In the genomic region with DNA sequence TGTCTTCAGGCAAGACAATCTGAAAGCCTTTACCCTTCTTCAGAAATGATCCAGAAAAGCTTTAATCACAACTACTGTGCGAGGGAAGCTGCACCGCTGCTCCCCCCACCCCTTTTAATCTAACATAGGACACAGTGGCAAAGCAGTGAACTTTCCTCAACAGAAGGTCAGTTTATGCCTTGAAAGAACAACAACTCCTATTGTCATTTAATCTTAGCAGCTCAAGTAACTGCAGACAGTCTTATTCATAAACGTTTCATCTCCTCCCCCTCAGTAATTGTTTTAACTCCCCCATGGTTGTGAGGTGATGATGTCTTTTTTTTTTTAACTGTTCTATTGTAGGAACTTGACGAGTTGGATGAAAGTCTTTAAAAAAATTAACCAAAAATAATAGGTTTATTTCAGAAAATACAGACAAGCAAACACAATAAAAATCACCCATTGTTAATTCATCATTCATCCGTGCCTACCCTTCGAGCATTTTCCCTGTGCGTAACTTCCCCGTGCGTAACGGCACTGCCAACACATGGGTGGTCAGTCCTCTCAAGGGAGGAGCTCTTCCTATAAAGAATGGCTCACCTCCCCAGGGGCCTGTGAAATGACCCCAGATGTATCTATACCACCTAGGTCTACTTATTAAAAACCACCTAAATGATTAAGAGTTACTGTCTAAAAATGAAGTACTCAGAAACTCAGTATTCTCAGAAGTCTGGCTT, we compare ENCODE assay signal across 12 cellular contexts. TPM values are rescaled to one million over a fixed set of nuclear protein-coding genes. Genes with fewer than 3 reads are reported as not detected.
DNase-seq lines count a peak whose midpoint lies in the region; ATAC-seq and TF ChIP-seq lines count a peak whose summit lies in the region.
"Had no signal": no experiment of that assay in that cellular context is flagged by ENCODE, and none has a peak within 500 bp of the region (broad histone marks: within the 10 kb centered on the region; RNA-seq: fewer than 3 reads in every experiment).

No MANE protein-coding gene starts in this region.

- peak overlapping the region; percentile 84 for H3K27ac Mint-ChIP-seq in activated naive CD4-positive, alpha-beta T cell treated with anti-CD3 and anti-CD28 coated beads, Interleukin-2, amount 50 U/mL, for 24 hours
- H3K27ac Mint-ChIP-seq in activated CD8-positive, alpha-beta T cell treated with anti-CD3 and anti-CD28 coated beads for 36 hours = peak overlapping the region; percentile 87

- H3K27ac ChIP-seq in temporal lobe (ENCODE audit: low read depth, low read length) = peak overlapping the region; percentile 72
- H3K27ac ChIP-seq: gastroesophageal sphincter, SJCRH30 had no signal

- peak overlapping the region; percentile 47 for H3K4me3 Mint-ChIP-seq in activated naive CD4-positive, alpha-beta T cell treated with anti-CD3 and anti-CD28 coated beads, Interleukin-2, amount 50 U/mL, for 24 hours
- peak overlapping the region; percentile 21 for H3K4me3 Mint-ChIP-seq in activated CD8-positive, alpha-beta T cell treated with anti-CD3 and anti-CD28 coated beads for 36 hours

- CTCF ChIA-PET in activated CD8-positive, alpha-beta T cell treated with anti-CD3 and anti-CD28 coated beads for 36 hours (lab: Charles Lee) = interaction anchor here (0.7 to 2.7 kb wide), 5 partner anchors 10 to 230 kb away, joined by 3 to 12 read pairs (median 4); no protein-coding TSS in a partner anchor

- H3K4me3 ChIP-seq in iPS-15b (ENCODE audit: low read depth, low read length) = peak overlapping the region; percentile 33
- H3K4me3 ChIP-seq: gastroesophageal sphincter, lung, SJCRH30 had no signal

- intact Hi-C loops in activated CD8-positive, alpha-beta T cell treated with anti-CD3 and anti-CD28 coated beads for 36 hours (cut with micrococcal nuclease) = no loop called here

- no peaks in the 10 kb centered on the region for H3K36me3 ChIP-seq in iPS-15b (ENCODE audit: control insufficient read depth, insufficient read depth, low read length)
- H3K36me3 ChIP-seq: gastroesophageal sphincter had no signal

- no peaks in the 10 kb centered on the region for H3K9me3 ChIP-seq in iPS-15b (ENCODE audit: control insufficient read depth, insufficient read depth, low read length)
- H3K9me3 ChIP-seq: gastroesophageal sphincter, SJCRH30 had no signal

- H3K36me3 Mint-ChIP-seq in activated naive CD4-positive, alpha-beta T cell treated with anti-CD3 and anti-CD28 coated beads, Interleukin-2, amount 50 U/mL, for 24 hours = no peaks in the 10 kb centered on the region
- peaks cover 19% of the 10 kb centered on the region for H3K36me3 Mint-ChIP-seq in activated CD8-positive, alpha-beta T cell treated with anti-CD3 and anti-CD28 coated beads for 36 hours (ENCODE audit: low read depth)

- no peaks in the 10 kb centered on the region for H3K9me3 Mint-ChIP-seq in activated naive CD4-positive, alpha-beta T cell treated with anti-CD3 and anti-CD28 coated beads, Interleukin-2, amount 50 U/mL, for 24 hours
- H3K9me3 Mint-ChIP-seq in activated CD8-positive, alpha-beta T cell treated with anti-CD3 and anti-CD28 coated beads for 36 hours = no peaks in the 10 kb centered on the region

- no peak for ATAC-seq in activated CD8-positive, alpha-beta T cell treated with anti-CD3 and anti-CD28 coated beads for 36 hours
- no peak for ATAC-seq in HG03342 (IDR thresholded peaks at IDR 0.05; ENCODE audit: unreplicated experiment)
- ATAC-seq: gastroesophageal sphincter had no signal

- H3K4me1 ChIP-seq in iPS-15b (ENCODE audit: control insufficient read depth, insufficient read depth, low read length) = peaks cover 47% of the 10 kb centered on the region

- TF ChIP-seq CTCF in activated CD8-positive, alpha-beta T cell treated with anti-CD3 and anti-CD28 coated beads for 36 hours (IDR thresholded peaks at IDR 0.05) = no peak

- peaks cover 65% of the 10 kb centered on the region for H3K4me1 Mint-ChIP-seq in activated naive CD4-positive, alpha-beta T cell treated with anti-CD3 and anti-CD28 coated beads, Interleukin-2, amount 50 U/mL, for 24 hours
- peaks cover 63% of the 10 kb centered on the region for H3K4me1 Mint-ChIP-seq in activated CD8-positive, alpha-beta T cell treated with anti-CD3 and anti-CD28 coated beads for 36 hours (ENCODE audit: low read depth)

- no peaks in the 10 kb centered on the region for H3K27me3 Mint-ChIP-seq in activated naive CD4-positive, alpha-beta T cell treated with anti-CD3 and anti-CD28 coated beads, Interleukin-2, amount 50 U/mL, for 24 hours
- no peaks in the 10 kb centered on the region for H3K27me3 Mint-ChIP-seq in activated CD8-positive, alpha-beta T cell treated with anti-CD3 and anti-CD28 coated beads for 36 hours

- DNase-seq in activated naive CD4-positive, alpha-beta T cell treated with Interleukin-2 at 50 U/mL for 16 hours = no peak
- DNase-seq in activated CD8-positive, alpha-beta T cell treated with anti-CD3 and anti-CD28 coated beads for 36 hours = peak; percentile 19
- DNase-seq in kidney tubule cell (ENCODE audit: low spot score) (no peak), HCEC 1CT (no peak)
- DNase-seq: NCI-H510A treated with DMSO at 0.1 percent for 48 hours had no signal

- peak overlapping the region; percentile 32 for H3K9ac ChIP-seq in iPS-15b (ENCODE audit: low read depth, low read length)

- H3K27me3 ChIP-seq in iPS-15b (ENCODE audit: control insufficient read depth, insufficient read depth, low read length) = no peaks in the 10 kb centered on the region
- H3K27me3 ChIP-seq: gastroesophageal sphincter, SJCRH30 had no signal

- POLR2A ChIA-PET in activated CD8-positive, alpha-beta T cell treated with anti-CD3 and anti-CD28 coated beads for 36 hours (lab: Charles Lee) = interaction anchor here (1.3 to 3.0 kb wide), 3 partner anchors 12 to 17 kb away, joined by 3 to 13 read pairs (median 4); no protein-coding TSS in a partner anchor

RNA-seq across cellular contexts. Expression of gene ADAR, which starts 3.3 kb away (rescaled TPM):
- 100 to 1,000 TPM; 261 to 267 TPM for total RNA-seq in activated CD8-positive, alpha-beta T cell treated with anti-CD3 and anti-CD28 coated beads for 36 hours
- total RNA-seq in temporal lobe = 68.4 TPM

RNA-seq across cellular contexts. Expression of gene CHRNB2, which starts 43.7 kb away (rescaled TPM):
- total RNA-seq in activated CD8-positive, alpha-beta T cell treated with anti-CD3 and anti-CD28 coated beads for 36 hours = not detected
- 22.4 TPM for total RNA-seq in temporal lobe

RNA-seq across cellular contexts. Expression of gene UBE2Q1, which starts 52.8 kb away (rescaled TPM):
- total RNA-seq in activated CD8-positive, alpha-beta T cell treated with anti-CD3 and anti-CD28 coated beads for 36 hours = 10 to 100 TPM; 71.2 to 74.6 TPM
- total RNA-seq in temporal lobe = 16.0 TPM

Comparison
In these comparisons a context has a peak if more than half of its experiments do, and no peak if none do; other contexts are left out.
1. RNA of gene CHRNB2, which starts 43.7 kb away (total RNA-seq): 22.4 TPM in temporal lobe (single experiment); not detected in activated CD8-positive, alpha-beta T cell treated with anti-CD3 and anti-CD28 coated beads for 36 hours; every median in the first group is over 10 times any median in the second.